ENCODE assay signal across 24 cellular contexts in the genomic region with DNA sequence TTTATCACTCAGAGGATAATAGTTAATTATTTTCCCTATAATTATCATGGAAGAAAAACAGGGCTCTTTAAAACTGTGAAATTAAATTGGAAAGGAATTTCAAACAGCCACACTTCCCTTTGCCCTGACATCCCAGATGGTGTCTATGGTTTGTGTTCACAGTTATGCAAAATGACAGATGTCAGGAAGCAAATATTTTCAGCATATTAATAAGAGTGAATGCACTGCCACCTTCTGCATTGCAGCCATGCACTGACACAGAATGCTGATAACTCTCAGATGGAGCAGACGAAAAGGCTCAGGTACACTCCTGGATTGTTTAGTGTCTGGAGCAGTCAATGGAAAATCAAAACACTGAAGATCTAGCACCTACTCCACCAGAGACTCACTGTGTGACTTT. TPM values are rescaled to one million over a fixed set of nuclear protein-coding genes. Genes with fewer than 3 reads are reported as not detected.
DNase-seq lines count a peak whose midpoint lies in the region; ATAC-seq, FAIRE-seq and TF ChIP-seq lines count a peak whose summit lies in the region.
"Had no signal": no experiment of that assay in that cellular context is flagged by ENCODE, and none has a peak within 500 bp of the region (broad histone marks: within the 10 kb centered on the region; RNA-seq: fewer than 3 reads in every experiment).

No MANE protein-coding gene starts in this region.

- DNase-seq in HTR-8/SVneo (ENCODE audit: insufficient read length, low spot score), result no peak
- DNase-seq in NCI-H526 (lab: John Stamatoyannopoulos, UW), result peak; percentile 63 to 66
- peak; percentile 68 for DNase-seq in cerebellum (ENCODE audit: low spot score)
- no peak for DNase-seq in smooth muscle cell (lab: John Stamatoyannopoulos, UW; ENCODE audit: unreplicated experiment)
- DNase-seq in stomach, result no peak
- no peak for DNase-seq in aorta
- DNase-seq: ACHN; CD8-positive, alpha-beta T cell; DMS53; GF-D8; IMR-90; MV-4-11; NCI-H187; NCI-H2107; NCI-H2227 treated with DMSO at 0.1 percent for 48 hours; NCI-H510A; NCI-H774; OCI-M1 had no signal

- intact Hi-C loops in stomach (cut with DNase I; ENCODE audit: low total_unique reads) (loop anchor here (10.0 kb wide), 1 partner anchor 127 kb away; no protein-coding TSS in a partner anchor), aorta (cut with DNase I) (no loop called here)

- no peaks in the 10 kb centered on the region for H3K79me2 ChIP-seq in smooth muscle cell (ENCODE audit: low read depth)

- H3K27ac ChIP-seq in smooth muscle cell (ENCODE audit: low read depth), result no peak overlapping the region
- H3K27ac ChIP-seq in stomach, result no peak overlapping the region
- no peak overlapping the region for H3K27ac ChIP-seq in aorta (ENCODE audit: low read depth in 1 of 2, low read length in 2 of 2)
- H3K27ac ChIP-seq: KMS-11 had no signal

- H3F3A ChIP-seq in smooth muscle cell (ENCODE audit: low read depth), result no peaks in the 10 kb centered on the region

- FAIRE-seq in HTR-8/SVneo (lab: Jason Lieb, UNC), result peak; percentile 72
- FAIRE-seq: RCC 7860 had no signal

- H3K36me3 ChIP-seq in smooth muscle cell (ENCODE audit: low read depth) (no peaks in the 10 kb centered on the region), stomach (no peaks in the 10 kb centered on the region), aorta (ENCODE audit: control insufficient read depth in 1 of 2, insufficient read depth in 2 of 2, low read length in 1 of 2) (no peaks in the 10 kb centered on the region)
- H3K36me3 ChIP-seq: HAP-1 had no signal

- no peak for TF ChIP-seq EP300 in stomach (IDR thresholded peaks at IDR 0.05)

- no peak overlapping the region for H3K4me2 ChIP-seq in smooth muscle cell
- H3K4me2 ChIP-seq: GM23338, KMS-11 had no signal

- H3K4me3 ChIP-seq in smooth muscle cell, result no peak overlapping the region
- H3K4me3 ChIP-seq in stomach, result no peak overlapping the region
- H3K4me3 ChIP-seq in aorta (ENCODE audit: low read length in 2 of 2), result no peak overlapping the region
- H3K4me3 ChIP-seq: GM23338, HAP-1 had no signal

- H3K4me1 ChIP-seq in smooth muscle cell (ENCODE audit: low read depth) (no peaks in the 10 kb centered on the region), stomach (peaks cover 0 to 6% (median under 1%) of the 10 kb centered on the region in 4 donors), aorta (ENCODE audit: control insufficient read depth in 1 of 2, insufficient read depth in 2 of 2, low read length in 2 of 2) (no peaks in the 10 kb centered on the region)

- H3K9ac ChIP-seq in smooth muscle cell (ENCODE audit: low read depth), result no peak overlapping the region
- H3K9ac ChIP-seq: KMS-11 had no signal

- no peaks in the 10 kb centered on the region for H3K27me3 ChIP-seq in smooth muscle cell (ENCODE audit: low read depth)
- H3K27me3 ChIP-seq in stomach, result no peaks in the 10 kb centered on the region
- no peaks in the 10 kb centered on the region for H3K27me3 ChIP-seq in aorta (ENCODE audit: control insufficient read depth in 1 of 2, insufficient read depth in 2 of 2, low read length in 1 of 2)

- TF ChIP-seq CTCF in smooth muscle cell (IDR thresholded peaks at IDR 0.05; ENCODE audit: borderline replicate concordance, insufficient read depth, poor library complexity, severe bottlenecking) (no peak), stomach (IDR thresholded peaks at IDR 0.05) (no peak)

- no peak overlapping the region for H2AFZ ChIP-seq in smooth muscle cell (ENCODE audit: low read depth)
- H2AFZ ChIP-seq: GM23338 had no signal

- TF ChIP-seq POLR2A in stomach (IDR thresholded peaks at IDR 0.05), result no peak

- H3K9me3 ChIP-seq in smooth muscle cell (replicated peaks; ENCODE audit: low read depth) (no peaks in the 10 kb centered on the region), stomach (no peaks in the 10 kb centered on the region), aorta (ENCODE audit: control insufficient read depth, low read length) (no peaks in the 10 kb centered on the region)
- H3K9me3 ChIP-seq: HAP-1 had no signal

- H4K20me1 ChIP-seq in smooth muscle cell (ENCODE audit: low read depth), result no peaks in the 10 kb centered on the region

- ATAC-seq in HG02588 (IDR thresholded peaks at IDR 0.05; ENCODE audit: unreplicated experiment), result no peak
- no peak for ATAC-seq in aorta (ENCODE audit: low FRiP score)
- ATAC-seq: CD8-positive, alpha-beta T cell; GM23338; Right ventricle myocardium inferior had no signal

- WGBS in smooth muscle cell (ENCODE audit: low lambda C conversion rate), result 89% methylated on average over 1 of the region's 1 CpG
- WGBS in stomach, 5 donors, result 47 to 80% (median 56%) methylated on average over 1 of the region's 1 CpG
- WGBS in aorta, 2 donors, result 86 to 93% methylated on average over 1 of the region's 1 CpG

RNA-seq across cellular contexts. Expression of a gene that starts 57.6 kb away (rescaled TPM):
- total RNA-seq in cerebellum (18.1 TPM), smooth muscle cell (25.1 and 28.1 TPM in 2 replicates), stomach (10 to 100 TPM in 3 of 5 donors, 1 to 10 TPM in 2; 3.8 to 36.4 (median 11.2) TPM), aorta (10 to 100 TPM; 17.3 to 20.2 TPM)
- polyA plus RNA-seq in smooth muscle cell (20.0 and 23.6 TPM in 2 replicates), stomach (10 to 100 TPM; 14.1 to 22.1 (median 15.1) TPM), aorta (10 to 100 TPM; 17.1 to 31.7 TPM)

RNA-seq across cellular contexts. Expression of a gene that starts 57.7 kb away (rescaled TPM):
- total RNA-seq in cerebellum (77.6 TPM), smooth muscle cell (41.0 and 56.5 TPM in 2 replicates), stomach (100 to 1,000 TPM in 1 of 5 donors, 10 to 100 TPM in 4; 47.5 to 173 (median 93.1) TPM), aorta (10 to 100 TPM; 31.9 to 44.6 TPM)
- polyA plus RNA-seq in smooth muscle cell (12.4 and 15.5 TPM in 2 replicates), stomach (10 to 100 TPM; 10.6 to 13.3 (median 12.5) TPM), aorta (10 to 100 TPM in 1 of 2 donors, 1 to 10 TPM in 1; 7.4 to 16.6 TPM)

Comparison
In these comparisons a context has a peak if more than half of its experiments do, and no peak if none do; other contexts are left out.
1. DNase-seq: peak in NCI-H526 (2 of 2) and cerebellum (single experiment); none in HTR-8/SVneo (single experiment), smooth muscle cell (single experiment), stomach (single experiment) and aorta (0 of 2).